9 cellular contexts compared by ENCODE assay signal in the genomic region with DNA sequence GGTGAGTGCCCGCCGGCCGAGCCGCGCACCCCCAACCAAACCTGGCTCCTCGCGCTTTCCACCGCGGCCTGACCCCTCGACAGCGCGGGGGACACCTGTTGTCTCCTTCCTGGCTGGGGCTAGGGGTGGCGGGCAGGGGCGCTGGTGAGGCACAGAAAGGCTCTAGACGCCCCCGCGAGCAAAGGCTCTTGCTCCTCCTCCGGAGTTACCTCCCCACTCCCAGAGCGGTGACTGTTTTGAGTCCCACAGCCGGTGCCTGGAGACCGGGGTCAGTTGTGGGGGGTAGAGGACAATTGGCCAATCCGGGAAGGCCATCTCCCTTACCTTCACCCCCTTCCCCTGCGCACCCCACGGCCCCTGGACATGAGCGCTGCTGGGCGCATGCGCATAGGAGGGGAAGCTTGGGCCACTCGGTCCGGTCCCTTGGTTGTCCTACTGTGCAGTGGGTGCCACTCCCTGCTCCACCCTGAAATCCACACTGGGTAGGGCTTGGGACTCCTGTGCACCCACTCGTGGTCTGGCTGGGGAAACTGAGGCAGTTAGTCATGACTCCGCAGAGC. TPM values are rescaled to one million over a fixed set of nuclear protein-coding genes. Genes with fewer than 3 reads are reported as not detected.
DNase-seq lines count a peak whose midpoint lies in the region; ATAC-seq and TF ChIP-seq lines count a peak whose summit lies in the region.
"Had no signal": no experiment of that assay in that cellular context is flagged by ENCODE, and none has a peak within 500 bp of the region (broad histone marks: within the 10 kb centered on the region; RNA-seq: fewer than 3 reads in every experiment).

No MANE protein-coding gene starts in this region.

- H3K4me1 ChIP-seq in HUES6 (ENCODE audit: control insufficient read depth, insufficient read depth, low read length) = peaks cover 8% of the 10 kb centered on the region
- peaks cover 2% of the 10 kb centered on the region for H3K4me1 ChIP-seq in iPS-15b (ENCODE audit: control insufficient read depth, insufficient read depth, low read length)
- peaks cover 3 to 74% (median 39%) of the 10 kb centered on the region in 6 donors for H3K4me1 ChIP-seq in spleen
- peaks cover 0 to 8% of the 10 kb centered on the region in 2 donors for H3K4me1 ChIP-seq in thyroid gland

- intact Hi-C loops in spleen (cut with DNase I; ENCODE audit: low total_unique reads) = loop anchor here (10.0 kb wide), 1 partner anchor 130 kb away; a partner anchor contains a TSS
- intact Hi-C loops in thyroid gland (cut with DNase I) = loop anchor here (5.0 kb wide), 1 partner anchor 1023 kb away; no protein-coding TSS in a partner anchor

- peaks cover 19% of the 10 kb centered on the region for H3K27me3 Mint-ChIP-seq in activated CD4-positive, alpha-beta memory T cell treated with anti-CD3 and anti-CD28 coated beads, Interleukin-2, amount 10 ng/mL, durations not matched to agents 7 days and 5 days

- H3K36me3 ChIP-seq in HUES6 (ENCODE audit: control insufficient read depth, insufficient read depth, low read length) = no peaks in the 10 kb centered on the region
- H3K36me3 ChIP-seq in iPS-15b (ENCODE audit: control insufficient read depth, insufficient read depth, low read length) = no peaks in the 10 kb centered on the region
- H3K36me3 ChIP-seq in spleen = no peaks in the 10 kb centered on the region
- no peaks in the 10 kb centered on the region for H3K36me3 ChIP-seq in thyroid gland

- TF ChIP-seq POLR2A in spleen (IDR thresholded peaks at IDR 0.05) (no peak), thyroid gland (IDR thresholded peaks at IDR 0.05) (no peak)

- H3K9me3 Mint-ChIP-seq in activated CD4-positive, alpha-beta memory T cell treated with anti-CD3 and anti-CD28 coated beads, Interleukin-2, amount 10 ng/mL, durations not matched to agents 7 days and 5 days = no peaks in the 10 kb centered on the region

- TF ChIP-seq CTCF in VCaP (conservative IDR thresholded peaks at IDR 0.05) (peak; percentile 22), spleen (IDR thresholded peaks at IDR 0.05 in 8 of 11, conservative IDR thresholded peaks at IDR 0.05 in 3 of 11) (no peak), thyroid gland (IDR thresholded peaks at IDR 0.05) (no peak)

- POLR2A ChIA-PET in activated CD4-positive, alpha-beta memory T cell treated with anti-CD3 and anti-CD28 coated beads, Interleukin-2, amount 10 ng/mL, durations not matched to agents 7 days and 5 days (lab: Charles Lee) = no interaction called here

- H3K4me1 Mint-ChIP-seq in activated CD4-positive, alpha-beta memory T cell treated with anti-CD3 and anti-CD28 coated beads, Interleukin-2, amount 10 ng/mL, durations not matched to agents 7 days and 5 days = no peaks in the 10 kb centered on the region

- DNase-seq in spleen (peak; percentile 78), thyroid gland (no peak)
- no peak for DNase-seq in activated CD4-positive, alpha-beta memory T cell treated with anti-CD3 and anti-CD28 coated beads, Interleukin-2, amount 10 ng/mL, durations not matched to agents 7 days and 5 days

- CTCF ChIA-PET in activated CD4-positive, alpha-beta memory T cell treated with anti-CD3 and anti-CD28 coated beads, Interleukin-2, amount 10 ng/mL, durations not matched to agents 7 days and 5 days (lab: Charles Lee) = no interaction called here

- H3K27ac Mint-ChIP-seq in activated CD4-positive, alpha-beta memory T cell treated with anti-CD3 and anti-CD28 coated beads, Interleukin-2, amount 10 ng/mL, durations not matched to agents 7 days and 5 days = no peak overlapping the region

- H3K27me3 ChIP-seq in HUES6 (ENCODE audit: control insufficient read depth, insufficient read depth, low read length) (peaks cover 39% of the 10 kb centered on the region), iPS-15b (ENCODE audit: control insufficient read depth, insufficient read depth, low read length) (peaks cover 21% of the 10 kb centered on the region), spleen (replicated peaks in 1 of 7) (peaks cover 0 to 44% (median 16%) of the 10 kb centered on the region in 7 donors), thyroid gland (no peaks in the 10 kb centered on the region)

- H3K9me3 ChIP-seq in HUES6 (ENCODE audit: control insufficient read depth, insufficient read depth, low read depth, low read length) (no peaks in the 10 kb centered on the region), iPS-15b (ENCODE audit: control insufficient read depth, insufficient read depth, low read length) (no peaks in the 10 kb centered on the region), spleen (no peaks in the 10 kb centered on the region), thyroid gland (no peaks in the 10 kb centered on the region)

- no peak for ATAC-seq in GM21515 (IDR thresholded peaks at IDR 0.05; ENCODE audit: unreplicated experiment)
- no peak for ATAC-seq in HG02840 (IDR thresholded peaks at IDR 0.05; ENCODE audit: low FRiP score, unreplicated experiment)

- no peaks in the 10 kb centered on the region for H3K36me3 Mint-ChIP-seq in activated CD4-positive, alpha-beta memory T cell treated with anti-CD3 and anti-CD28 coated beads, Interleukin-2, amount 10 ng/mL, durations not matched to agents 7 days and 5 days (ENCODE audit: low read depth)

- H3K27ac ChIP-seq in HUES6 (ENCODE audit: low read depth, low read length) (no peak overlapping the region), VCaP (no peak overlapping the region), spleen (peak overlapping the region in 5 of 8 donors; percentile 36 to 86 (median 78)), thyroid gland (no peak overlapping the region)

- H3K4me3 Mint-ChIP-seq in activated CD4-positive, alpha-beta memory T cell treated with anti-CD3 and anti-CD28 coated beads, Interleukin-2, amount 10 ng/mL, durations not matched to agents 7 days and 5 days = no peak overlapping the region

- no peak overlapping the region for H3K9ac ChIP-seq in HUES6 (ENCODE audit: low read length)
- H3K9ac ChIP-seq in iPS-15b (ENCODE audit: low read depth, low read length) = no peak overlapping the region

- H3K4me3 ChIP-seq in HUES6 (ENCODE audit: low read depth, low read length) (peak overlapping the region; percentile 73), iPS-15b (ENCODE audit: low read depth, low read length) (peak overlapping the region; percentile 50), spleen (peak overlapping the region; percentile 21 to 71 (median 44)), thyroid gland (replicated peaks in 1 of 3) (peak overlapping the region in 1 of 3 donors; percentile 14)

- 8 to 16% (median 8%) methylated on average over 12 to 31 of the region's 31 CpGs for WGBS in spleen, 5 donors
- WGBS in thyroid gland, 2 donors = 25 to 36% methylated on average over 10 to 12 of the region's 31 CpGs

RNA-seq across cellular contexts. Expression of a gene that starts 0.6 kb away (rescaled TPM):
- total RNA-seq in spleen (10 to 100 TPM in 1 of 7 donors, 1 to 10 TPM in 6; 2.4 to 11.2 (median 5.6) TPM), thyroid gland (under 1 TPM in 2 of 4 donors, not detected in 2; 0.13 to 0.56 TPM)
- polyA plus RNA-seq in spleen = 1 to 10 TPM in 2 of 3 donors, under 1 TPM in 1; 0.26 to 1.8 (median 1.0) TPM
- total RNA-seq in activated CD4-positive, alpha-beta memory T cell treated with anti-CD3 and anti-CD28 coated beads, Interleukin-2, amount 10 ng/mL, durations not matched to agents 7 days and 5 days = not detected
- total RNA-seq: T-helper 1 cell treated with Interleukin-12 subunit alpha and Interleukin-12 subunit beta and Interleukin-4 antibody, amounts not matched to agents 30 ng/mL and 1 ng/mL, for 36 hours had no signal

RNA-seq across cellular contexts. Expression of a gene that starts 6.9 kb away (rescaled TPM):
- under 1 TPM in 1 of 7 donors, not detected in 6; 0.16 TPM for total RNA-seq in spleen
- under 1 TPM; 0.02 to 0.03 (median 0.02) TPM for polyA plus RNA-seq in spleen
- total RNA-seq in thyroid gland = not detected
- total RNA-seq in activated CD4-positive, alpha-beta memory T cell treated with anti-CD3 and anti-CD28 coated beads, Interleukin-2, amount 10 ng/mL, durations not matched to agents 7 days and 5 days = not detected
- total RNA-seq: T-helper 1 cell treated with Interleukin-12 subunit alpha and Interleukin-12 subunit beta and Interleukin-4 antibody, amounts not matched to agents 30 ng/mL and 1 ng/mL, for 36 hours had no signal

RNA-seq across cellular contexts. Expression of a gene that starts 34.2 kb away (rescaled TPM):
- total RNA-seq in spleen = not detected
- not detected for polyA plus RNA-seq in spleen
- total RNA-seq in thyroid gland = not detected
- total RNA-seq in activated CD4-positive, alpha-beta memory T cell treated with anti-CD3 and anti-CD28 coated beads, Interleukin-2, amount 10 ng/mL, durations not matched to agents 7 days and 5 days = not detected
- total RNA-seq: T-helper 1 cell treated with Interleukin-12 subunit alpha and Interleukin-12 subunit beta and Interleukin-4 antibody, amounts not matched to agents 30 ng/mL and 1 ng/mL, for 36 hours had no signal

RNA-seq across cellular contexts. Expression of a gene that starts 48.8 kb away (rescaled TPM):
- total RNA-seq in spleen (10 to 100 TPM; 32.4 to 75.3 (median 50.0) TPM), thyroid gland (10 to 100 TPM; 51.5 to 96.8 (median 57.4) TPM)
- 10 to 100 TPM in 2 of 3 donors, 1 to 10 TPM in 1; 7.5 to 14.6 (median 13.2) TPM for polyA plus RNA-seq in spleen
- total RNA-seq in activated CD4-positive, alpha-beta memory T cell treated with anti-CD3 and anti-CD28 coated beads, Interleukin-2, amount 10 ng/mL, durations not matched to agents 7 days and 5 days = 10 to 100 TPM; 23.8 to 23.9 TPM

Comparison
In these comparisons a context has a peak if more than half of its experiments do, and no peak if none do; other contexts are left out.
1. H3K27ac ChIP-seq: peak in spleen (5 of 8); none in HUES6 (single experiment), VCaP (single experiment) and thyroid gland (0 of 3).